ENCODE assay signal across 15 cellular contexts in genomic region chr2:183059561-183059960, GRCh38. TPM values are rescaled to one million over a fixed set of nuclear protein-coding genes. Genes with fewer than 3 reads are reported as not detected.
DNase-seq lines count a peak whose midpoint lies in the region; ATAC-seq, FAIRE-seq and TF ChIP-seq lines count a peak whose summit lies in the region.
"Had no signal": no experiment of that assay in that cellular context is flagged by ENCODE, and none has a peak within 500 bp of the region (broad histone marks: within the 10 kb centered on the region; RNA-seq: fewer than 3 reads in every experiment).

No MANE protein-coding gene starts in this region.

- intact Hi-C loops in K562 (cut with micrococcal nuclease) (no loop called here), lower lobe of right lung (cut with DNase I) (no loop called here), sciatic nerve (cut with DNase I) (no loop called here)

- peak; percentile 45 for DNase-seq in AG08396 (ENCODE audit: low spot score)
- peak; percentile 13 for DNase-seq in KBM-7
- DNase-seq in K562 (ENCODE audit: extremely low read depth in 1 of 4, low spot score in 3 of 4) = peak; percentile 34 to 58 (median 46)
- DNase-seq in keratinocyte (ENCODE audit: low read depth, low spot score) = no peak
- DNase-seq in activated naive CD8-positive, alpha-beta T cell treated with anti-CD3 and anti-CD28 coated beads for 36 hours = no peak
- no peak for DNase-seq in lower lobe of right lung
- no peak for DNase-seq in sciatic nerve (ENCODE audit: low spot score)
- DNase-seq: NCI-H446 treated with DMSO at 0.1 percent for 48 hours, substantia nigra, T-helper 9 cell had no signal

- TF ChIP-seq CTCF in K562 (IDR thresholded peaks at IDR 0.05 in 2 of 3, conservative IDR thresholded peaks at IDR 0.05 in 1 of 3; ENCODE audit: insufficient read depth in 2 of 3, low read depth in 1 of 3, low read length in 3 of 3) = no peak
- TF ChIP-seq CTCF in keratinocyte (optimal IDR thresholded peaks at IDR 0.05 in 1 of 3, IDR thresholded peaks at IDR 0.05 in 1 of 3, conservative IDR thresholded peaks at IDR 0.05 in 1 of 3; ENCODE audit: extremely low read depth in 1 of 3, insufficient read depth in 2 of 3, low read length in 3 of 3) = no peak
- TF ChIP-seq CTCF in lower lobe of right lung (IDR thresholded peaks at IDR 0.05) = no peak

- in situ Hi-C loops in KBM-7 (cut with MboI; ENCODE audit: low pct_unique_long_range_greater_than_20kb, low sequenced_read_pairs) = no loop called here
- in situ Hi-C loops in K562 (cut with MboI) = no loop called here

- no peak overlapping the region for H3K4me3 Mint-ChIP-seq in activated naive CD8-positive, alpha-beta T cell treated with anti-CD3 and anti-CD28 coated beads for 36 hours
- H3K4me3 Mint-ChIP-seq: activated T-helper 1 cell treated with anti-CD3 and anti-CD28 coated beads, Interleukin-12 subunit alpha, Interleukin-12 subunit beta, Interleukin-2, Interleukin-4 antibody, amounts not matched to agents 30 ng/mL and 10 ng/mL and 1 ng/mL, durations not matched to agents 14 hours and 24 hours and 36 hours had no signal

- ATAC-seq in K562 (peak; percentile 59), lower lobe of right lung (no peak), HG02588 (IDR thresholded peaks at IDR 0.05; ENCODE audit: unreplicated experiment) (no peak), sciatic nerve (no peak)

- H3K4me1 Mint-ChIP-seq in activated naive CD8-positive, alpha-beta T cell treated with anti-CD3 and anti-CD28 coated beads for 36 hours = no peaks in the 10 kb centered on the region

- peaks cover 0 to 10% of the 10 kb centered on the region in 2 experiments; a peak in 3 of 5 replicates for H3K4me1 ChIP-seq in K562 (replicated peaks in 1 of 2; ENCODE audit: control insufficient read depth in 2 of 2, insufficient read depth in 2 of 2, low read length in 2 of 2)
- peaks cover 12% of the 10 kb centered on the region for H3K4me1 ChIP-seq in keratinocyte (ENCODE audit: control insufficient read depth, extremely low read depth, insufficient read depth, low read length)
- H3K4me1 ChIP-seq in lower lobe of right lung = no peaks in the 10 kb centered on the region

- FAIRE-seq in K562 (lab: Jason Lieb, UNC) = peak; percentile 78
- peak; percentile 46 for FAIRE-seq in keratinocyte (lab: Jason Lieb, UNC)
- FAIRE-seq: GM18507 had no signal

- H3K79me2 ChIP-seq in K562 (ENCODE audit: control insufficient read depth, insufficient read depth, low read length) (no peaks in the 10 kb centered on the region), keratinocyte (ENCODE audit: control insufficient read depth, insufficient read depth, low read length) (no peaks in the 10 kb centered on the region)

- TF ChIP-seq EP300 in K562 (IDR thresholded peaks at IDR 0.05; ENCODE audit: low read length) = no peak

- H4K20me1 ChIP-seq in K562 (replicated peaks; ENCODE audit: control insufficient read depth, insufficient read depth, low read length) (no peaks in the 10 kb centered on the region), keratinocyte (ENCODE audit: control insufficient read depth, extremely low read depth, insufficient read depth, low read length) (no peaks in the 10 kb centered on the region)

- no peaks in the 10 kb centered on the region for H3K9me1 ChIP-seq in K562 (ENCODE audit: control insufficient read depth, insufficient read depth, low read length)
- no peaks in the 10 kb centered on the region for H3K9me1 ChIP-seq in keratinocyte (ENCODE audit: control insufficient read depth, extremely low read depth, insufficient read depth, low read length)

- TF ChIP-seq RAD21 in K562 (CRISPR knock-in tag; conservative IDR thresholded peaks at IDR 0.05 in 1 of 2, IDR thresholded peaks at IDR 0.05 in 1 of 2) = no peak

- BruUV-seq in K562 (replicated peaks; lab: Mats Ljungman, UMichigan) = no TSS peak

- dilution Hi-C loops in keratinocyte (cut with MboI; ENCODE audit: extremely low pct_ligation_motif_present, low sequenced_read_pairs) = no loop called here

- H3K27me3 Mint-ChIP-seq in activated naive CD8-positive, alpha-beta T cell treated with anti-CD3 and anti-CD28 coated beads for 36 hours = peaks cover 43% of the 10 kb centered on the region

- no peak for TF ChIP-seq POLR2A in K562 (conservative IDR thresholded peaks at IDR 0.05)

- H2AFZ ChIP-seq in K562 (ENCODE audit: low read depth, low read length) = peak overlapping the region; percentile 85
- no peak overlapping the region for H2AFZ ChIP-seq in keratinocyte (ENCODE audit: control insufficient read depth, low read length)

- POLR2A ChIA-PET in K562 (lab: Yijun Ruan, JAX) = interaction anchor here (1.2 kb wide), 1 partner anchor 19 kb away, joined by 5 read pairs; the partner anchor contains the start of gene DUSP19

- CTCF ChIA-PET in K562 (lab: Yijun Ruan, JAX; ENCODE audit: low intra/inter-chr PET ratio) = no interaction called here

- no peaks in the 10 kb centered on the region for H3K36me3 ChIP-seq in K562 (ENCODE audit: control insufficient read depth, insufficient read depth, low read length)
- H3K36me3 ChIP-seq in keratinocyte (ENCODE audit: control insufficient read depth in 2 of 2, extremely low read depth in 1 of 2, insufficient read depth in 2 of 2, low read length in 2 of 2) = no peaks in the 10 kb centered on the region
- H3K36me3 ChIP-seq in lower lobe of right lung = no peaks in the 10 kb centered on the region
- H3K36me3 ChIP-seq: esophagus muscularis mucosa had no signal

- H3K9me3 ChIP-seq in K562 (replicated peaks; ENCODE audit: control insufficient read depth, insufficient read depth, low read depth, low read length) (0 out of 2 replicates have a peak, but pooled peaks cover 2% of the 10 kb centered on the region), keratinocyte (ENCODE audit: control insufficient read depth, low read depth, low read length) (no peaks in the 10 kb centered on the region), lower lobe of right lung (no peaks in the 10 kb centered on the region)
- H3K9me3 ChIP-seq: esophagus muscularis mucosa had no signal

- no peaks in the 10 kb centered on the region for H3K9me3 Mint-ChIP-seq in activated naive CD8-positive, alpha-beta T cell treated with anti-CD3 and anti-CD28 coated beads for 36 hours
- H3K9me3 Mint-ChIP-seq: activated T-helper 1 cell treated with anti-CD3 and anti-CD28 coated beads, Interleukin-12 subunit alpha, Interleukin-12 subunit beta, Interleukin-2, Interleukin-4 antibody, amounts not matched to agents 30 ng/mL and 10 ng/mL and 1 ng/mL, durations not matched to agents 14 hours and 24 hours and 36 hours had no signal

- WGBS in K562 (ENCODE audit: insufficient coverage, low coverage, missing lambda C conversion rate) = 15% methylated on average over 1 of the region's 1 CpG

- H3K4me3 ChIP-seq in K562 (no peak overlapping the region), keratinocyte (ENCODE audit: control insufficient read depth in 2 of 3, extremely low read depth in 1 of 3, insufficient read depth in 2 of 3, low read depth in 1 of 3, low read length in 3 of 3) (no peak overlapping the region), lower lobe of right lung (no peak overlapping the region)
- H3K4me3 ChIP-seq: esophagus muscularis mucosa had no signal

- no peaks in the 10 kb centered on the region for H3K36me3 Mint-ChIP-seq in activated naive CD8-positive, alpha-beta T cell treated with anti-CD3 and anti-CD28 coated beads for 36 hours

- peak overlapping the region; percentile 59; the same call in 1 of the 3 replicates for H3K27ac ChIP-seq in K562 (ENCODE audit: extremely low read depth, low read depth, low read length)
- H3K27ac ChIP-seq in keratinocyte (ENCODE audit: control insufficient read depth, insufficient read depth, low read length) = peak overlapping the region; percentile 26
- H3K27ac ChIP-seq in lower lobe of right lung = no peak overlapping the region
- H3K27ac ChIP-seq: esophagus muscularis mucosa, HL-60 had no signal

- H3K9ac ChIP-seq in K562 (ENCODE audit: insufficient read depth in 1 of 2, low read depth in 2 of 2, low read length in 2 of 2) (no peak overlapping the region), keratinocyte (ENCODE audit: control insufficient read depth, extremely low read depth, insufficient read depth, low read length) (no peak overlapping the region)

- H3K27me3 ChIP-seq in K562 (ENCODE audit: control insufficient read depth in 2 of 2, insufficient read depth in 2 of 2, low read length in 2 of 2) (no peaks in the 10 kb centered on the region), keratinocyte (ENCODE audit: control insufficient read depth, extremely low read depth, insufficient read depth, low read length) (no peaks in the 10 kb centered on the region), lower lobe of right lung (ENCODE audit: low read depth) (no peaks in the 10 kb centered on the region)
- H3K27me3 ChIP-seq: esophagus muscularis mucosa had no signal

- no peak overlapping the region for H3K27ac Mint-ChIP-seq in activated naive CD8-positive, alpha-beta T cell treated with anti-CD3 and anti-CD28 coated beads for 36 hours
- H3K27ac Mint-ChIP-seq: activated T-helper 1 cell treated with anti-CD3 and anti-CD28 coated beads, Interleukin-12 subunit alpha, Interleukin-12 subunit beta, Interleukin-2, Interleukin-4 antibody, amounts not matched to agents 30 ng/mL and 10 ng/mL and 1 ng/mL, durations not matched to agents 14 hours and 24 hours and 36 hours had no signal

- H3K4me2 ChIP-seq in K562 (ENCODE audit: insufficient read depth, low read length) = no peak overlapping the region
- H3K4me2 ChIP-seq in keratinocyte (ENCODE audit: control insufficient read depth, extremely low read depth, insufficient read depth, low read depth, low read length) = peak overlapping the region; percentile 63

RNA-seq across cellular contexts. Expression of gene DUSP19, which starts 19.0 kb away (rescaled TPM):
- 1.3 and 2.0 TPM in 2 replicates for total RNA-seq in K562 (2011; cell fraction: chromatin; rRNA removed; ENCODE audit: low replicate concordance)
- total RNA-seq in K562 (2011; cell fraction: nucleolus; rRNA removed) = 1.1 and 1.2 TPM in 2 replicates
- 2.1 and 2.4 TPM in 2 replicates for total RNA-seq in K562 (2011; cell fraction: nucleoplasm; rRNA removed)
- total RNA-seq in K562 (2014; rRNA removed) = 2.7 and 3.1 TPM in 2 replicates
- total RNA-seq in K562 (2014; rRNA removed; fragmentation: Illumina TruSeq; extraction: Trizol) = 3.5 and 5.6 TPM in 2 replicates
- total RNA-seq in K562 (2015; rRNA removed; fragmentation: Illumina TruSeq; extraction: Trizol) = 3.2 and 3.7 TPM in 2 replicates
- total RNA-seq in K562 (2021) = 3.5 and 4.7 TPM in 2 replicates
- polyA plus RNA-seq in K562 (2011; rRNA removed) = 4.8 and 6.3 TPM in 2 replicates
- 1.3 and 3.1 TPM in 2 replicates for polyA plus RNA-seq in K562 (2011; cell fraction: cytosol; rRNA removed)
- polyA plus RNA-seq in K562 (2011; cell fraction: nucleus; rRNA removed) = 0.97 and 1.2 TPM in 2 replicates
- 1.0 and 2.1 TPM in 2 replicates for polyA plus RNA-seq in K562 (2012)
- polyA plus RNA-seq in K562 (2014; fragmentation: Illumina TruSeq; extraction: Trizol) = 1.2 and 1.6 TPM in 2 replicates
- 1 to 10 TPM; 2.7 to 3.1 TPM for polyA plus RNA-seq in K562 (2014; fragmentation: Nextera tagmentation; extraction: Ambion mirVana)
- polyA plus RNA-seq in K562 (2014; rRNA removed) = 2.0 and 2.7 TPM in 2 replicates
- 5.7 and 6.0 TPM in 2 replicates for polyA minus RNA-seq in K562 (2011; rRNA and poly(A)+ RNA removed)
- 2.2 and 2.6 TPM in 2 replicates for polyA minus RNA-seq in K562 (2011; cell fraction: cytosol; rRNA and poly(A)+ RNA removed)
- 0.67 and 2.0 TPM in 2 replicates for polyA minus RNA-seq in K562 (2011; cell fraction: nucleus; rRNA and poly(A)+ RNA removed)
- 0.39 to 1.1 TPM (median 0.73 TPM) in 3 replicates for polyA plus RNA-seq in keratinocyte
- 0.74 TPM for polyA plus RNA-seq in keratinocyte (2011; ENCODE audit: low read depth)
- polyA plus RNA-seq in keratinocyte (2011; cell fraction: cytosol; rRNA removed) = 0.29 and 0.83 TPM in 2 replicates
- 0.23 and 0.57 TPM in 2 replicates for polyA plus RNA-seq in keratinocyte (2011; cell fraction: nucleus; rRNA removed)
- polyA plus RNA-seq in keratinocyte (2012; ENCODE audit: low replicate concordance) = 0.22 and 0.41 TPM in 2 replicates
- 0.64 to 1.4 TPM (median 0.92 TPM) in 3 replicates for polyA minus RNA-seq in keratinocyte
- polyA minus RNA-seq in keratinocyte (2011; cell fraction: cytosol; rRNA and poly(A)+ RNA removed) = 0.58 TPM
- polyA minus RNA-seq in keratinocyte (2011; cell fraction: nucleus; rRNA and poly(A)+ RNA removed) = 0.53 and 0.54 TPM in 2 replicates
- total RNA-seq in activated naive CD8-positive, alpha-beta T cell treated with anti-CD3 and anti-CD28 coated beads for 36 hours = 1 to 10 TPM; 2.0 to 2.9 TPM
- total RNA-seq in lower lobe of right lung = 5.6 TPM
- 3.0 TPM for total RNA-seq in sciatic nerve

RNA-seq across cellular contexts. Expression of gene NCKAP1, which starts 21.3 kb away (rescaled TPM):
- 95.8 and 462 TPM in 2 replicates for total RNA-seq in K562 (2011; cell fraction: chromatin; rRNA removed; ENCODE audit: low replicate concordance)
- total RNA-seq in K562 (2011; cell fraction: nucleolus; rRNA removed) = 43.0 and 60.9 TPM in 2 replicates
- total RNA-seq in K562 (2011; cell fraction: nucleoplasm; rRNA removed) = 111 and 144 TPM in 2 replicates
- total RNA-seq in K562 (2014; rRNA removed) (39.7 and 43.9 TPM in 2 replicates), K562 (2014; rRNA removed; fragmentation: Illumina TruSeq; extraction: Trizol) (120 and 136 TPM in 2 replicates), K562 (2015; rRNA removed; fragmentation: Illumina TruSeq; extraction: Trizol) (91.0 and 99.2 TPM in 2 replicates), K562 (2021) (86.6 and 88.7 TPM in 2 replicates), lower lobe of right lung (96.8 TPM), sciatic nerve (150 TPM)
- polyA plus RNA-seq in K562 (2011; rRNA removed) (120 and 153 TPM in 2 replicates), K562 (2014; fragmentation: Illumina TruSeq; extraction: Trizol) (78.2 and 89.6 TPM in 2 replicates), K562 (2014; fragmentation: Nextera tagmentation; extraction: Ambion mirVana) (10 to 100 TPM; 34.0 to 35.1 TPM), K562 (2014; rRNA removed) (56.7 and 60.5 TPM in 2 replicates), keratinocyte (149 to 207 TPM (median 176 TPM) in 3 replicates)
- polyA plus RNA-seq in K562 (2011; cell fraction: cytosol; rRNA removed) = 39.5 and 56.7 TPM in 2 replicates
- 70.5 and 141 TPM in 2 replicates for polyA plus RNA-seq in K562 (2011; cell fraction: nucleus; rRNA removed)
- polyA plus RNA-seq in K562 (2012) = 60.8 and 92.5 TPM in 2 replicates
- 194 and 201 TPM in 2 replicates for polyA minus RNA-seq in K562 (2011; rRNA and poly(A)+ RNA removed)
- polyA minus RNA-seq in K562 (2011; cell fraction: cytosol; rRNA and poly(A)+ RNA removed) = 31.1 and 55.4 TPM in 2 replicates
- 74.7 and 132 TPM in 2 replicates for polyA minus RNA-seq in K562 (2011; cell fraction: nucleus; rRNA and poly(A)+ RNA removed)
- 108 TPM for polyA plus RNA-seq in keratinocyte (2011; ENCODE audit: low read depth)
- 120 and 267 TPM in 2 replicates for polyA plus RNA-seq in keratinocyte (2011; cell fraction: cytosol; rRNA removed)
- polyA plus RNA-seq in keratinocyte (2011; cell fraction: nucleus; rRNA removed) = 169 and 197 TPM in 2 replicates
- 93.3 and 109 TPM in 2 replicates for polyA plus RNA-seq in keratinocyte (2012; ENCODE audit: low replicate concordance)
- polyA minus RNA-seq in keratinocyte = 28.8 to 208 TPM (median 111 TPM) in 3 replicates
- polyA minus RNA-seq in keratinocyte (2011; cell fraction: cytosol; rRNA and poly(A)+ RNA removed) = 95.9 TPM
- polyA minus RNA-seq in keratinocyte (2011; cell fraction: nucleus; rRNA and poly(A)+ RNA removed) = 120 and 238 TPM in 2 replicates
- 1 to 10 TPM; 1.2 to 1.4 TPM for total RNA-seq in activated naive CD8-positive, alpha-beta T cell treated with anti-CD3 and anti-CD28 coated beads for 36 hours

Comparison
In these comparisons a context has a peak if more than half of its experiments do, and no peak if none do; other contexts are left out.
1. DNase-seq: peak in AG08396 (single experiment), KBM-7 (single experiment) and K562 (4 of 4); none in keratinocyte (single experiment), activated naive CD8-positive, alpha-beta T cell treated with anti-CD3 and anti-CD28 coated beads for 36 hours (single experiment), lower lobe of right lung (single experiment) and sciatic nerve (single experiment).
2. RNA of gene NCKAP1, which starts 21.3 kb away (total RNA-seq): 150 TPM in sciatic nerve (single experiment), 39.7 to 462 TPM in K562 and 96.8 TPM in lower lobe of right lung (single experiment); 1.2 to 1.4 TPM in activated naive CD8-positive, alpha-beta T cell treated with anti-CD3 and anti-CD28 coated beads for 36 hours; every median in the first group is over 10 times any median in the second.